ENCODE assay signal across 8 cellular contexts in genomic region chr17:64507418-64507766, GRCh38. TPM values are rescaled to one million over a fixed set of nuclear protein-coding genes. Genes with fewer than 3 reads are reported as not detected.
DNase-seq lines count a peak whose midpoint lies in the region; ATAC-seq and TF ChIP-seq lines count a peak whose summit lies in the region.

No MANE protein-coding gene starts in this region.

- H3K27ac Mint-ChIP-seq in activated T-cell treated with anti-CD3 and anti-CD28 coated beads, Interleukin-2, amount 50 U/mL, for 72 hours, result peak overlapping the region; percentile 99
- peak overlapping the region; percentile 99 for H3K27ac Mint-ChIP-seq in natural killer cell treated with Interleukin-12 subunit alpha and Interleukin-12 subunit beta and Interleukin-15 and Interleukin-18, amount 100 ng/mL, for 72 hours

- H3K4me3 ChIP-seq in HL-60 (replicated peaks; ENCODE audit: insufficient read depth, low read length), result peak overlapping the region; percentile 91
- H3K4me3 ChIP-seq in fibroblast of pulmonary artery (replicated peaks; ENCODE audit: low read depth, low read length), result peak overlapping the region; percentile 100

- H3K27me3 Mint-ChIP-seq in activated T-cell treated with anti-CD3 and anti-CD28 coated beads, Interleukin-2, amount 50 U/mL, for 72 hours (ENCODE audit: low read depth), result no peaks in the 10 kb centered on the region
- no peaks in the 10 kb centered on the region for H3K27me3 Mint-ChIP-seq in natural killer cell treated with Interleukin-12 subunit alpha and Interleukin-12 subunit beta and Interleukin-15 and Interleukin-18, amount 100 ng/mL, for 72 hours

- no peaks in the 10 kb centered on the region for H3K9me3 Mint-ChIP-seq in activated T-cell treated with anti-CD3 and anti-CD28 coated beads, Interleukin-2, amount 50 U/mL, for 72 hours
- no peaks in the 10 kb centered on the region for H3K9me3 Mint-ChIP-seq in natural killer cell treated with Interleukin-12 subunit alpha and Interleukin-12 subunit beta and Interleukin-15 and Interleukin-18, amount 100 ng/mL, for 72 hours

- DNase-seq in CD1c-positive myeloid dendritic cell (ENCODE audit: extremely low spot score) (peak; percentile 65), HL-60 (ENCODE audit: low read depth in 1 of 2, low spot score in 1 of 2) (peak; percentile 39 to 54), NCI-H774 (lab: John Stamatoyannopoulos, UW) (peak; percentile 33), fibroblast of pulmonary artery (ENCODE audit: low read depth) (peak; percentile 81), HK-2 (ENCODE audit: unreplicated experiment) (no peak)
- DNase-seq in activated T-cell treated with anti-CD3 and anti-CD28 coated beads, Interleukin-2, amount 50 U/mL, for 72 hours, result peak in 1 of 2 donors; percentile 38
- no peak for DNase-seq in natural killer cell treated with Interleukin-12 subunit alpha and Interleukin-12 subunit beta and Interleukin-15 and Interleukin-18, amount 100 ng/mL, for 72 hours (ENCODE audit: low spot score)

- peaks cover 65% of the 10 kb centered on the region for H3K4me1 Mint-ChIP-seq in activated T-cell treated with anti-CD3 and anti-CD28 coated beads, Interleukin-2, amount 50 U/mL, for 72 hours (ENCODE audit: low read depth)
- H3K4me1 Mint-ChIP-seq in natural killer cell treated with Interleukin-12 subunit alpha and Interleukin-12 subunit beta and Interleukin-15 and Interleukin-18, amount 100 ng/mL, for 72 hours (ENCODE audit: low read depth in 2 of 2), result peaks cover 48 to 59% of the 10 kb centered on the region in 2 donors

- H3K36me3 Mint-ChIP-seq in activated T-cell treated with anti-CD3 and anti-CD28 coated beads, Interleukin-2, amount 50 U/mL, for 72 hours (ENCODE audit: insufficient read depth in 2 of 2), result peaks cover 38 to 47% of the 10 kb centered on the region in 2 donors
- peaks cover 47% of the 10 kb centered on the region for H3K36me3 Mint-ChIP-seq in natural killer cell treated with Interleukin-12 subunit alpha and Interleukin-12 subunit beta and Interleukin-15 and Interleukin-18, amount 100 ng/mL, for 72 hours

- H3K27ac ChIP-seq in HL-60 (replicated peaks), result peak overlapping the region; percentile 98

- no peaks in the 10 kb centered on the region for H3K27me3 ChIP-seq in HL-60 (ENCODE audit: insufficient read depth, poor library complexity, severe bottlenecking)

- H3K4me3 Mint-ChIP-seq in activated T-cell treated with anti-CD3 and anti-CD28 coated beads, Interleukin-2, amount 50 U/mL, for 72 hours, result peak overlapping the region; percentile 98 to 99
- peak overlapping the region; percentile 98 for H3K4me3 Mint-ChIP-seq in natural killer cell treated with Interleukin-12 subunit alpha and Interleukin-12 subunit beta and Interleukin-15 and Interleukin-18, amount 100 ng/mL, for 72 hours

- peak; percentile 33 for ATAC-seq in GM19043 (IDR thresholded peaks at IDR 0.05; ENCODE audit: low read depth, unreplicated experiment)
- peak; percentile 10 to 18 for ATAC-seq in activated T-cell treated with anti-CD3 and anti-CD28 coated beads, Interleukin-2, amount 50 U/mL, for 72 hours (replicated peaks in 1 of 2)
- peak in 1 of 2 donors; percentile 15 for ATAC-seq in natural killer cell treated with Interleukin-12 subunit alpha and Interleukin-12 subunit beta and Interleukin-15 and Interleukin-18, amount 100 ng/mL, for 72 hours

- TF ChIP-seq CTCF in HL-60 (IDR thresholded peaks at IDR 0.05; ENCODE audit: insufficient read depth, low read length) (peak; percentile 39), fibroblast of pulmonary artery (IDR thresholded peaks at IDR 0.05; ENCODE audit: low read length, missing control alignments) (peak; percentile 60)

RNA-seq across cellular contexts. Expression of gene CEP95, which starts 0.6 kb away (rescaled TPM):
- total RNA-seq in activated T-cell treated with anti-CD3 and anti-CD28 coated beads, Interleukin-2, amount 50 U/mL, for 72 hours, result 10 to 100 TPM; 70.9 to 80.3 TPM
- 10 to 100 TPM; 47.7 to 74.3 TPM for total RNA-seq in natural killer cell treated with Interleukin-12 subunit alpha and Interleukin-12 subunit beta and Interleukin-15 and Interleukin-18, amount 100 ng/mL, for 72 hours

RNA-seq across cellular contexts. Expression of gene DDX5, which starts 1.3 kb away (rescaled TPM):
- 1,000 to 10,000 TPM; 1,029 to 1,188 TPM for total RNA-seq in activated T-cell treated with anti-CD3 and anti-CD28 coated beads, Interleukin-2, amount 50 U/mL, for 72 hours
- total RNA-seq in natural killer cell treated with Interleukin-12 subunit alpha and Interleukin-12 subunit beta and Interleukin-15 and Interleukin-18, amount 100 ng/mL, for 72 hours, result 1,000 to 10,000 TPM in 1 of 2 donors, 100 to 1,000 TPM in 1; 987 to 1,102 TPM

RNA-seq across cellular contexts. Expression of gene POLG2, which starts 10.5 kb away (rescaled TPM):
- total RNA-seq in activated T-cell treated with anti-CD3 and anti-CD28 coated beads, Interleukin-2, amount 50 U/mL, for 72 hours, result 10 to 100 TPM; 40.7 to 47.2 TPM
- 10 to 100 TPM; 32.6 to 61.1 TPM for total RNA-seq in natural killer cell treated with Interleukin-12 subunit alpha and Interleukin-12 subunit beta and Interleukin-15 and Interleukin-18, amount 100 ng/mL, for 72 hours

RNA-seq across cellular contexts. Expression of gene MILR1, which starts 58.5 kb away (rescaled TPM):
- total RNA-seq in activated T-cell treated with anti-CD3 and anti-CD28 coated beads, Interleukin-2, amount 50 U/mL, for 72 hours, result under 1 TPM in 1 of 2 donors, not detected in 1; 0.58 TPM
- total RNA-seq in natural killer cell treated with Interleukin-12 subunit alpha and Interleukin-12 subunit beta and Interleukin-15 and Interleukin-18, amount 100 ng/mL, for 72 hours, result 1 to 10 TPM; 5.0 to 6.9 TPM

Comparison
In these comparisons a context has a peak if more than half of its experiments do, and no peak if none do; other contexts are left out.
1. DNase-seq: peak in CD1c-positive myeloid dendritic cell (single experiment), HL-60 (2 of 2), NCI-H774 (single experiment) and fibroblast of pulmonary artery (single experiment); none in natural killer cell treated with Interleukin-12 subunit alpha and Interleukin-12 subunit beta and Interleukin-15 and Interleukin-18, amount 100 ng/mL, for 72 hours (single experiment) and HK-2 (single experiment).